ENCODE assay signal across 8 cellular contexts in genomic region chr15:94164202-94164807, GRCh38.
A peak's percentile ranks its signal among the peaks of the same experiment; 100 is the strongest.
DNase-seq lines count a peak whose midpoint lies in the region; ATAC-seq and TF ChIP-seq lines count a peak whose summit lies in the region.

No MANE protein-coding gene starts in this region.

- H3K4me1 ChIP-seq in KMS-11 (ENCODE audit: low read depth, poor library complexity, severe bottlenecking) (no peaks in the 10 kb centered on the region), SJCRH30 (no peaks in the 10 kb centered on the region), heart right ventricle (peaks cover 0 to 2% (median 0%) of the 10 kb centered on the region in 9 donors), smooth muscle cell (ENCODE audit: low read depth) (no peaks in the 10 kb centered on the region)

- H3K36me3 ChIP-seq in KMS-11 (ENCODE audit: insufficient read depth): no peaks in the 10 kb centered on the region
- H3K36me3 ChIP-seq in SJCRH30: no peaks in the 10 kb centered on the region
- H3K36me3 ChIP-seq in heart right ventricle: no peaks in the 10 kb centered on the region
- no peaks in the 10 kb centered on the region for H3K36me3 ChIP-seq in smooth muscle cell (ENCODE audit: low read depth)

- H3K4me2 ChIP-seq in KMS-11 (no peak overlapping the region), smooth muscle cell (no peak overlapping the region)

- TF ChIP-seq CTCF in KMS-11 (conservative IDR thresholded peaks at IDR 0.05; ENCODE audit: low read depth, low read length) (peak; percentile 87), heart right ventricle (IDR thresholded peaks at IDR 0.05) (peak; percentile 45 to 86 (median 76)), smooth muscle cell (IDR thresholded peaks at IDR 0.05; ENCODE audit: borderline replicate concordance, insufficient read depth, poor library complexity, severe bottlenecking) (peak; percentile 99)

- no peak overlapping the region for H3K9ac ChIP-seq in KMS-11
- H3K9ac ChIP-seq in smooth muscle cell (ENCODE audit: low read depth): no peak overlapping the region

- DNase-seq in NCI-H510A treated with DMSO at 0.1 percent for 48 hours (lab: John Stamatoyannopoulos, UW): peak; percentile 37
- DNase-seq in NCI-H510A (lab: John Stamatoyannopoulos, UW): no peak
- peak; percentile 50 to 89 for DNase-seq in SJCRH30
- peak; percentile 69 for DNase-seq in activated naive CD4-positive, alpha-beta T cell treated with anti-CD3 and anti-CD28 coated beads, Interleukin-2, amount 10 ng/mL, durations not matched to agents 7 days and 5 days
- DNase-seq in heart right ventricle: peak in 1 of 2 donors; percentile 40
- DNase-seq in smooth muscle cell (lab: John Stamatoyannopoulos, UW; ENCODE audit: unreplicated experiment): peak; percentile 8

- no peaks in the 10 kb centered on the region for H4K20me1 ChIP-seq in KMS-11 (ENCODE audit: insufficient read depth)
- no peaks in the 10 kb centered on the region for H4K20me1 ChIP-seq in smooth muscle cell (ENCODE audit: low read depth)

- intact Hi-C loops in heart right ventricle (cut with DNase I): loop anchor here in 9 of 10 donors (1.0 to 5.0 kb wide), 3 partner anchors 158 to 160 kb away; no protein-coding TSS in a partner anchor

- no peaks in the 10 kb centered on the region for H3K9me3 Mint-ChIP-seq in activated naive CD4-positive, alpha-beta T cell treated with anti-CD3 and anti-CD28 coated beads, Interleukin-2, amount 10 ng/mL, durations not matched to agents 7 days and 5 days

- H3F3A ChIP-seq in smooth muscle cell (ENCODE audit: low read depth): no peaks in the 10 kb centered on the region

- no peak overlapping the region for H3K27ac Mint-ChIP-seq in activated naive CD4-positive, alpha-beta T cell treated with anti-CD3 and anti-CD28 coated beads, Interleukin-2, amount 10 ng/mL, durations not matched to agents 7 days and 5 days

- no peaks in the 10 kb centered on the region for H3K36me3 Mint-ChIP-seq in activated naive CD4-positive, alpha-beta T cell treated with anti-CD3 and anti-CD28 coated beads, Interleukin-2, amount 10 ng/mL, durations not matched to agents 7 days and 5 days

- H3K4me1 Mint-ChIP-seq in activated naive CD4-positive, alpha-beta T cell treated with anti-CD3 and anti-CD28 coated beads, Interleukin-2, amount 10 ng/mL, durations not matched to agents 7 days and 5 days: no peaks in the 10 kb centered on the region

- H3K9me3 ChIP-seq in SJCRH30 (replicated peaks): no peaks in the 10 kb centered on the region
- H3K9me3 ChIP-seq in heart right ventricle: no peaks in the 10 kb centered on the region
- no peaks in the 10 kb centered on the region for H3K9me3 ChIP-seq in smooth muscle cell (replicated peaks; ENCODE audit: low read depth)

- CTCF ChIA-PET in activated naive CD4-positive, alpha-beta T cell treated with anti-CD3 and anti-CD28 coated beads, Interleukin-2, amount 10 ng/mL, durations not matched to agents 7 days and 5 days (lab: Charles Lee): interaction anchor here (0.6 to 8.4 kb wide), 33 partner anchors 9 to 1134 kb away, joined by 3 to 297 read pairs (median 4); partner anchors contain the start of gene MCTP2

- no peak overlapping the region for H3K4me3 ChIP-seq in KMS-11 (IDR thresholded peaks at IDR 0.05; ENCODE audit: insufficient read depth, low read depth, low read length)
- no peak overlapping the region for H3K4me3 ChIP-seq in SJCRH30
- H3K4me3 ChIP-seq in heart right ventricle: no peak overlapping the region
- H3K4me3 ChIP-seq in smooth muscle cell: no peak overlapping the region

- no peaks in the 10 kb centered on the region for H3K27me3 ChIP-seq in KMS-11 (ENCODE audit: insufficient read depth, low read depth)
- no peaks in the 10 kb centered on the region for H3K27me3 ChIP-seq in SJCRH30
- H3K27me3 ChIP-seq in heart right ventricle: peaks cover 0 to 5% (median 0%) of the 10 kb centered on the region in 7 donors
- no peaks in the 10 kb centered on the region for H3K27me3 ChIP-seq in smooth muscle cell (ENCODE audit: low read depth)

- ATAC-seq in heart right ventricle: peak in 1 of 8 donors; percentile 42
- no peak for ATAC-seq in GM18861 (IDR thresholded peaks at IDR 0.05; ENCODE audit: unreplicated experiment)

- WGBS in heart right ventricle, 2 donors: 40 to 42% methylated on average over 10 of the region's 10 CpGs
- 42% methylated on average over 10 of the region's 10 CpGs for WGBS in smooth muscle cell (ENCODE audit: low lambda C conversion rate)

- H3K79me2 ChIP-seq in KMS-11 (ENCODE audit: insufficient read depth, low read depth) (no peaks in the 10 kb centered on the region), smooth muscle cell (ENCODE audit: low read depth) (no peaks in the 10 kb centered on the region)

- peaks cover 8% of the 10 kb centered on the region for H3K27me3 Mint-ChIP-seq in activated naive CD4-positive, alpha-beta T cell treated with anti-CD3 and anti-CD28 coated beads, Interleukin-2, amount 10 ng/mL, durations not matched to agents 7 days and 5 days

- H3K27ac ChIP-seq in KMS-11: no peak overlapping the region
- no peak overlapping the region for H3K27ac ChIP-seq in SJCRH30
- H3K27ac ChIP-seq in heart right ventricle: no peak overlapping the region
- no peak overlapping the region for H3K27ac ChIP-seq in smooth muscle cell (ENCODE audit: low read depth)

- H2AFZ ChIP-seq in KMS-11 (ENCODE audit: low read depth) (no peak overlapping the region), smooth muscle cell (ENCODE audit: low read depth) (peak overlapping the region; percentile 48)

- no peak overlapping the region for H3K4me3 Mint-ChIP-seq in activated naive CD4-positive, alpha-beta T cell treated with anti-CD3 and anti-CD28 coated beads, Interleukin-2, amount 10 ng/mL, durations not matched to agents 7 days and 5 days
